9 cellular contexts compared by ENCODE assay signal in genomic region chr6:113968472-113968871, GRCh38. TPM values are rescaled to one million over a fixed set of nuclear protein-coding genes. Genes with fewer than 3 reads are reported as not detected.
A peak's percentile ranks its signal among the peaks of the same experiment; 100 is the strongest.
DNase-seq lines count a peak whose midpoint lies in the region; ATAC-seq and TF ChIP-seq lines count a peak whose summit lies in the region.
"Had no signal": no experiment of that assay in that cellular context is flagged by ENCODE, and none has a peak within 500 bp of the region (broad histone marks: within the 10 kb centered on the region; RNA-seq: fewer than 3 reads in every experiment).

No MANE protein-coding gene starts in this region.

- no peak overlapping the region for H3K27ac Mint-ChIP-seq in T-helper 2 cell treated with Interferon-gamma antibody and Interleukin-4, amounts not matched to agents 5 μg/mL and 100 μg/mL, for 36 hours

- no peak for TF ChIP-seq POLR2A in gastrocnemius medialis (IDR thresholded peaks at IDR 0.05)

- DNase-seq in T-helper 2 cell treated with Interferon-gamma antibody and Interleukin-4, amounts not matched to agents 5 μg/mL and 100 μg/mL, for 36 hours (ENCODE audit: low spot score): no peak
- DNase-seq in T-helper 2 cell: no peak
- DNase-seq in SK-N-MC (ENCODE audit: low read depth, low spot score): no peak
- DNase-seq in fibroblast of pulmonary artery (ENCODE audit: low read depth): no peak
- no peak for DNase-seq in gastrocnemius medialis
- no peak for DNase-seq in GM13977 (ENCODE audit: low spot score)
- DNase-seq in Kasumi-1 (lab: John Stamatoyannopoulos, UW): no peak
- DNase-seq: left lung had no signal

- no peaks in the 10 kb centered on the region for H3K27me3 Mint-ChIP-seq in T-helper 2 cell treated with Interferon-gamma antibody and Interleukin-4, amounts not matched to agents 5 μg/mL and 100 μg/mL, for 36 hours (ENCODE audit: low read depth)

- H3K4me1 ChIP-seq in gastrocnemius medialis: peaks cover 40 to 56% of the 10 kb centered on the region in 2 donors

- intact Hi-C loops in gastrocnemius medialis (cut with DNase I; ENCODE audit: low total_unique reads): no loop called here

- H3K9me3 Mint-ChIP-seq in T-helper 2 cell treated with Interferon-gamma antibody and Interleukin-4, amounts not matched to agents 5 μg/mL and 100 μg/mL, for 36 hours: no peaks in the 10 kb centered on the region

- H3K36me3 Mint-ChIP-seq in T-helper 2 cell treated with Interferon-gamma antibody and Interleukin-4, amounts not matched to agents 5 μg/mL and 100 μg/mL, for 36 hours (ENCODE audit: low read depth): peaks cover 2% of the 10 kb centered on the region

- H3K27ac ChIP-seq in SK-N-MC (no peak overlapping the region), gastrocnemius medialis (no peak overlapping the region)
- H3K27ac ChIP-seq: left lung had no signal

- in situ Hi-C loops in gastrocnemius medialis (cut with MboI; ENCODE audit: low sequenced_read_pairs in 4 of 4): no loop called here
- in situ Hi-C loops in GM13977 (cut with MboI; ENCODE audit: low pct_unique_long_range_greater_than_20kb, low sequenced_read_pairs, unreplicated experiment): no loop called here

- peak overlapping the region; percentile 90 for H3K4me3 Mint-ChIP-seq in T-helper 2 cell treated with Interferon-gamma antibody and Interleukin-4, amounts not matched to agents 5 μg/mL and 100 μg/mL, for 36 hours

- peaks cover 4% of the 10 kb centered on the region for H3K9me3 ChIP-seq in SK-N-MC (ENCODE audit: low read depth, low read length)
- H3K9me3 ChIP-seq in gastrocnemius medialis: no peaks in the 10 kb centered on the region
- H3K9me3 ChIP-seq: left lung had no signal

- peak overlapping the region; percentile 91 for H3K9ac ChIP-seq in SK-N-MC (ENCODE audit: insufficient read length)

- TF ChIP-seq CTCF in fibroblast of pulmonary artery (IDR thresholded peaks at IDR 0.05; ENCODE audit: low read length, missing control alignments): no peak
- TF ChIP-seq CTCF in gastrocnemius medialis (IDR thresholded peaks at IDR 0.05 in 4 of 5, conservative IDR thresholded peaks at IDR 0.05 in 1 of 5): no peak
- no peak for TF ChIP-seq CTCF in GM13977 (IDR thresholded peaks at IDR 0.05; ENCODE audit: extremely low read depth, insufficient read depth, missing control alignments)

- H3K27me3 ChIP-seq in gastrocnemius medialis: no peaks in the 10 kb centered on the region
- H3K27me3 ChIP-seq: left lung had no signal

- H3K4me1 Mint-ChIP-seq in T-helper 2 cell treated with Interferon-gamma antibody and Interleukin-4, amounts not matched to agents 5 μg/mL and 100 μg/mL, for 36 hours (ENCODE audit: low read depth): peaks cover 27% of the 10 kb centered on the region

- H3K4me3 ChIP-seq in SK-N-MC: peak overlapping the region; percentile 92
- H3K4me3 ChIP-seq in fibroblast of pulmonary artery (replicated peaks; ENCODE audit: low read depth, low read length): peak overlapping the region; percentile 92
- peak overlapping the region in 3 of 4 donors; percentile 90 to 100 (median 100) for H3K4me3 ChIP-seq in gastrocnemius medialis

- peaks cover 41% of the 10 kb centered on the region for H3K36me3 ChIP-seq in SK-N-MC (ENCODE audit: insufficient read depth, low read length)
- H3K36me3 ChIP-seq in gastrocnemius medialis: no peaks in the 10 kb centered on the region
- H3K36me3 ChIP-seq: left lung had no signal

- ATAC-seq in gastrocnemius medialis (no peak), HG02571 (IDR thresholded peaks at IDR 0.05; ENCODE audit: unreplicated experiment) (no peak)
- ATAC-seq: left lung had no signal

RNA-seq across cellular contexts. Expression of gene HDAC2, which starts 2.5 kb away (rescaled TPM):
- 10 to 100 TPM; 27.9 to 33.7 (median 30.8) TPM for total RNA-seq in gastrocnemius medialis
